8 cellular contexts compared by ENCODE assay signal in the genomic region with DNA sequence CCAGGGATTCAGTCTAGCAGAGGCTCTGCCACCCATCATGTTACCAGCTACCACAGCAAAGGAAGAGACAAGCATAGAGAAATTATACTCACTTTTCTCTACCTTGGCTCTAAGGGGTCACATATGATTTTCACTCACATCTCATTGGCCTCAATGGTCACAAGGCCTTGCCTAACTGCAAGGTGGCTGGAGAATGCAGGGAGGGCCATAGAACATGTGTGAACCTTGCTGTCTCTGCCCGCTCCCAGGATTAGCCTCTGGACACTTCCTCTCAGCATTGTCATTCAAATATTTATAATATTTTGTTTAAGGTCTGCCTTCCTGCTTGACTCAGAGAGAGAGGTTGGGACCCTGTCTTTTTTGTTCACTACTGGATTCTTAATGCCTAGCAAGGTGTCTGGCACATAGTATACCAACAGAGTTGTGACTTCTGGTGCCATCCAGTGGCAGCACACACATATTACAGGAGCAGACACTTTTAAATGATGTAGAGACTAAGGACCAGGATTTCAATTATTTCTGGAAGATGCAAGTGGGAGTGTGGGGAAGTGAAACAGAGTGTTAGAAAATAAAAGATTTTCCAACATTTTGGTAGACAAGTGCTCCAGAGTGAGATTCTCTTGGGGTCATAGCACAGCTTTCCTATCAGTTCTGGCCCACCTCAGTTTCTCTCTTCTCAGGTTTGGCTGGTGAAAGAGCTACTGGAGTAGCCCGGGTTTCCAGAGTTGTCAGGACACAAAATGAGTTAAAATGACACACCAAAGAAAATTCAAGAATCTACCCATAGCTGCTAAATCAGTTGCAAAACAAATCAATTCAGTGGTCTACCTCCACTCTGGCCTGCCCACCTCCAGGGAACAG.
DNase-seq lines count a peak whose midpoint lies in the region; ATAC-seq and TF ChIP-seq lines count a peak whose summit lies in the region.

No MANE protein-coding gene starts in this region.

- intact Hi-C loops in PC-3 (cut with micrococcal nuclease): loop anchor here (1.0 to 2.0 kb wide), 4 partner anchors 119 to 688 kb away; partner anchors contain the start of gene RASGRP1

- POLR2A ChIA-PET in PC-3 (lab: Charles Lee; ENCODE audit: unreplicated experiment): no interaction called here

- peaks cover under 1% of the 10 kb centered on the region for H3K4me1 ChIP-seq in PC-3 (ENCODE audit: insufficient read depth, low read length)
- H3K4me1 ChIP-seq in foreskin keratinocyte: no peaks in the 10 kb centered on the region

- no peaks in the 10 kb centered on the region for H4K20me1 ChIP-seq in PC-3 (ENCODE audit: low read length)

- H2AFZ ChIP-seq in PC-3 (ENCODE audit: low read length): no peak overlapping the region

- BruUV-seq in PC-3 (replicated peaks; lab: Mats Ljungman, UMichigan): no TSS peak

- H3K79me2 ChIP-seq in PC-3 (ENCODE audit: low read length): no peaks in the 10 kb centered on the region

- no peak overlapping the region for H3K4me3 ChIP-seq in PC-3 (ENCODE audit: low read length)

- H3K4me2 ChIP-seq in PC-3 (ENCODE audit: low read length): no peak overlapping the region

- no peaks in the 10 kb centered on the region for H3K27me3 ChIP-seq in PC-3 (ENCODE audit: low read length)
- peaks cover 4% of the 10 kb centered on the region for H3K27me3 ChIP-seq in foreskin keratinocyte

- H3F3A ChIP-seq in PC-3 (ENCODE audit: low read length, unreplicated experiment): no peaks in the 10 kb centered on the region

- no peak overlapping the region for H3K27ac ChIP-seq in PC-3 (ENCODE audit: low read length)
- no peak overlapping the region for H3K27ac ChIP-seq in foreskin keratinocyte

- ATAC-seq in GM18907 (IDR thresholded peaks at IDR 0.05; ENCODE audit: unreplicated experiment) (peak; percentile 86), HG03196 (IDR thresholded peaks at IDR 0.05; ENCODE audit: unreplicated experiment) (peak; percentile 77), PC-3 (peak; percentile 93), foreskin keratinocyte (peak; percentile 72)

- peak in 8 of 14 donors; percentile 11 to 36 (median 18) for DNase-seq in C1 segment of cervical spinal cord (lab: John Stamatoyannopoulos, UW)
- DNase-seq in PC-3: peak; percentile 65
- peak; percentile 48 for DNase-seq in activated T-helper 1 cell treated with Interleukin-2 at 50 U/mL for 16 hours (ENCODE audit: low read depth)
- peak in 1 of 2 donors; percentile 23 for DNase-seq in foreskin keratinocyte
- DNase-seq in pons (ENCODE audit: low spot score): peak; percentile 68
- DNase-seq in NCI-H226: no peak

- H3K9ac ChIP-seq in PC-3 (ENCODE audit: low read length): no peak overlapping the region

- H3K36me3 ChIP-seq in PC-3 (ENCODE audit: low read depth, low read length): no peaks in the 10 kb centered on the region

- H3K9me2 ChIP-seq in PC-3 (replicated peaks; ENCODE audit: low read length): no peaks in the 10 kb centered on the region

- H3K9me3 ChIP-seq in PC-3 (ENCODE audit: low read length): no peaks in the 10 kb centered on the region

- peak; percentile 86 for TF ChIP-seq CTCF in PC-3 (conservative IDR thresholded peaks at IDR 0.05; ENCODE audit: low read depth, low read length)
- peak; percentile 83 for TF ChIP-seq CTCF in foreskin keratinocyte (conservative IDR thresholded peaks at IDR 0.05)

- CTCF ChIA-PET in PC-3 (lab: Charles Lee): interaction anchor here (1.2 kb wide), 1 partner anchor 16 kb away, joined by 5 read pairs; no protein-coding TSS in a partner anchor
